28 cellular contexts compared by ENCODE assay signal in genomic region chr22:35509451-35509850, GRCh38. TPM values are rescaled to one million over a fixed set of nuclear protein-coding genes. Genes with fewer than 3 reads are reported as not detected.
"Had no signal": no experiment of that assay in that cellular context is flagged by ENCODE, and none has a peak within 500 bp of the region (broad histone marks: within the 10 kb centered on the region; RNA-seq: fewer than 3 reads in every experiment).

No MANE protein-coding gene starts in this region.

- H3K36me3 ChIP-seq: left ventricle myocardium inferior, neutrophil, right atrium auricular region, stomach, thyroid gland, transverse colon, upper lobe of right lung had no signal

- FAIRE-seq: urothelium cell line had no signal

- H3K9ac ChIP-seq: parathyroid adenoma had no signal

- H3K4me1 Mint-ChIP-seq: memory B cell; naive thymus-derived CD8-positive, alpha-beta T cell; nephron had no signal

- DNase-seq: islet precursor cell; left ventricle myocardium inferior; naive thymus-derived CD8-positive, alpha-beta T cell; occipital lobe; stimulated activated CD4-positive, alpha-beta T cell treated with anti-CD3 and anti-CD28 coated beads, Interleukin-12 subunit alpha, Interleukin-12 subunit beta, amount 100 ng/mL, for 4 hours; stimulated activated CD4-positive, alpha-beta T cell treated with anti-CD3 and anti-CD28 coated beads, Interleukin-15, amount 100 ng/mL, for 24 hours; stimulated activated CD4-positive, alpha-beta T cell treated with anti-CD3 and anti-CD28 coated beads, Interleukin-2, amount 100 ng/mL, for 24 hours; stimulated activated CD4-positive, alpha-beta T cell treated with anti-CD3 and anti-CD28 coated beads, Interleukin-4, amount 100 ng/mL, for 1 hour; stimulated activated naive B cell treated with anti-CD40 and anti-IgM and Interleukin-4, amounts not matched to agents 10 μg/mL and 1 μg/mL and 100 μg/mL, for 72 hours; stimulated activated naive CD8-positive, alpha-beta T cell treated with anti-CD3 and anti-CD28 coated beads, Interleukin-15, Interleukin-2, amounts not matched to agents 100 U/mL and 50 U/mL, for 24 hours; stomach; testis; thyroid gland; transverse colon; upper lobe of right lung had no signal

- H3K27ac ChIP-seq: hepatocyte, left ventricle myocardium inferior, neutrophil, parathyroid adenoma, right atrium auricular region, skin epidermis, stomach, testis, thyroid gland, transverse colon, upper lobe of right lung had no signal

- H2AFZ ChIP-seq: hepatocyte, parathyroid adenoma had no signal

- H3K4me1 ChIP-seq: parathyroid adenoma, right atrium auricular region, testis, thyroid gland, transverse colon, upper lobe of right lung had no signal

- H3K9me3 Mint-ChIP-seq: naive thymus-derived CD8-positive, alpha-beta T cell; nephron; neural crest cell had no signal

- H3K4me3 ChIP-seq: hepatocyte, left ventricle myocardium inferior, right atrium auricular region, skin epidermis, stomach, testis, thyroid gland, transverse colon, upper lobe of right lung had no signal

- H3K27me3 ChIP-seq: right atrium auricular region, stomach, testis, thyroid gland, upper lobe of right lung had no signal

- H3K36me3 Mint-ChIP-seq: memory B cell; naive thymus-derived CD8-positive, alpha-beta T cell; stimulated activated naive B cell treated with anti-CD40 and anti-IgM and Interleukin-4, amounts not matched to agents 10 μg/mL and 1 μg/mL and 100 μg/mL, for 72 hours had no signal

- H3K79me2 ChIP-seq: hepatocyte, parathyroid adenoma had no signal

- H3K9me3 ChIP-seq: left ventricle myocardium inferior, neutrophil, right atrium auricular region, stomach, testis, thyroid gland, transverse colon, upper lobe of right lung had no signal

- ATAC-seq: naive thymus-derived CD8-positive, alpha-beta T cell; sciatic nerve; stimulated activated naive B cell treated with anti-CD40 and anti-IgM and Interleukin-4, amounts not matched to agents 10 μg/mL and 1 μg/mL and 100 μg/mL, for 72 hours; stimulated activated naive CD8-positive, alpha-beta T cell treated with anti-CD3 and anti-CD28 coated beads, Interleukin-15, Interleukin-2, amounts not matched to agents 100 U/mL and 50 U/mL, for 24 hours; upper lobe of right lung had no signal

- H3K4me2 ChIP-seq: hepatocyte had no signal

- H3K4me3 Mint-ChIP-seq: memory B cell; naive thymus-derived CD8-positive, alpha-beta T cell; nephron; neural crest cell; stimulated activated naive B cell treated with anti-CD40 and anti-IgM and Interleukin-4, amounts not matched to agents 10 μg/mL and 1 μg/mL and 100 μg/mL, for 72 hours had no signal

- H3K27ac Mint-ChIP-seq: memory B cell; nephron; stimulated activated naive B cell treated with anti-CD40 and anti-IgM and Interleukin-4, amounts not matched to agents 10 μg/mL and 1 μg/mL and 100 μg/mL, for 72 hours had no signal

RNA-seq across cellular contexts. Expression of gene RASD2, which starts 31.2 kb away (rescaled TPM):
- total RNA-seq: lung microvascular endothelial cell; naive thymus-derived CD8-positive, alpha-beta T cell; neural crest cell; osteocyte; pulmonary artery endothelial cell had no signal
